In genomic region chr19:2385053-2385721, GRCh38 we compare ENCODE assay signal across 8 cellular contexts. TPM values are rescaled to one million over a fixed set of nuclear protein-coding genes. Genes with fewer than 3 reads are reported as not detected.
DNase-seq lines count a peak whose midpoint lies in the region; ATAC-seq and TF ChIP-seq lines count a peak whose summit lies in the region.

No MANE protein-coding gene starts in this region.

- no peak for TF ChIP-seq CTCF in activated CD8-positive, alpha-beta T cell treated with anti-CD3 and anti-CD28 coated beads for 36 hours (IDR thresholded peaks at IDR 0.05)

- DNase-seq in GF-D8 (lab: John Stamatoyannopoulos, UW) (peak; percentile 17), NCI-H146 treated with DMSO at 0.1 percent for 48 hours (lab: John Stamatoyannopoulos, UW; ENCODE audit: unreplicated experiment) (peak; percentile 75), kidney tubule cell (ENCODE audit: low spot score) (peak; percentile 94), activated gamma-delta T cell (lab: John Stamatoyannopoulos, UW) (no peak), OCI-M2 (lab: John Stamatoyannopoulos, UW; ENCODE audit: unreplicated experiment) (no peak)
- DNase-seq in activated CD8-positive, alpha-beta T cell treated with anti-CD3 and anti-CD28 coated beads for 36 hours: no peak

- intact Hi-C loops in activated CD8-positive, alpha-beta T cell treated with anti-CD3 and anti-CD28 coated beads for 36 hours (cut with micrococcal nuclease): no loop called here

- peaks cover 6% of the 10 kb centered on the region for H3K9me3 Mint-ChIP-seq in activated CD8-positive, alpha-beta T cell treated with anti-CD3 and anti-CD28 coated beads for 36 hours

- peak; percentile 49 for ATAC-seq in activated CD8-positive, alpha-beta T cell treated with anti-CD3 and anti-CD28 coated beads for 36 hours
- no peak for ATAC-seq in HG03039 (IDR thresholded peaks at IDR 0.05; ENCODE audit: unreplicated experiment)
- ATAC-seq in GM21447 (IDR thresholded peaks at IDR 0.05; ENCODE audit: unreplicated experiment): no peak

- CTCF ChIA-PET in activated CD8-positive, alpha-beta T cell treated with anti-CD3 and anti-CD28 coated beads for 36 hours (lab: Charles Lee): no interaction called here

- peaks cover 3% of the 10 kb centered on the region for H3K27me3 Mint-ChIP-seq in activated CD8-positive, alpha-beta T cell treated with anti-CD3 and anti-CD28 coated beads for 36 hours

- H3K4me1 Mint-ChIP-seq in activated CD8-positive, alpha-beta T cell treated with anti-CD3 and anti-CD28 coated beads for 36 hours (ENCODE audit: low read depth): peaks cover 3% of the 10 kb centered on the region

- H3K27ac Mint-ChIP-seq in activated CD8-positive, alpha-beta T cell treated with anti-CD3 and anti-CD28 coated beads for 36 hours: no peak overlapping the region

- no peaks in the 10 kb centered on the region for H3K36me3 Mint-ChIP-seq in activated CD8-positive, alpha-beta T cell treated with anti-CD3 and anti-CD28 coated beads for 36 hours (ENCODE audit: low read depth)

- H3K4me3 Mint-ChIP-seq in activated CD8-positive, alpha-beta T cell treated with anti-CD3 and anti-CD28 coated beads for 36 hours: no peak overlapping the region

- POLR2A ChIA-PET in activated CD8-positive, alpha-beta T cell treated with anti-CD3 and anti-CD28 coated beads for 36 hours (lab: Charles Lee): no interaction called here

RNA-seq across cellular contexts. Expression of gene TMPRSS9, which starts 25.1 kb away (rescaled TPM):
- total RNA-seq in activated CD8-positive, alpha-beta T cell treated with anti-CD3 and anti-CD28 coated beads for 36 hours: not detected

RNA-seq across cellular contexts. Expression of gene TIMM13, which starts 42.2 kb away (rescaled TPM):
- 100 to 1,000 TPM; 113 to 121 TPM for total RNA-seq in activated CD8-positive, alpha-beta T cell treated with anti-CD3 and anti-CD28 coated beads for 36 hours

RNA-seq across cellular contexts. Expression of gene SPPL2B, which starts 56.7 kb away (rescaled TPM):
- 10 to 100 TPM; 52.8 to 54.3 TPM for total RNA-seq in activated CD8-positive, alpha-beta T cell treated with anti-CD3 and anti-CD28 coated beads for 36 hours

RNA-seq across cellular contexts. Expression of gene LSM7, which starts 56.8 kb away (rescaled TPM):
- total RNA-seq in activated CD8-positive, alpha-beta T cell treated with anti-CD3 and anti-CD28 coated beads for 36 hours: 100 to 1,000 TPM; 154 to 162 TPM

Comparison
In these comparisons a context has a peak if more than half of its experiments do, and no peak if none do; other contexts are left out.
1. DNase-seq: peak in GF-D8 (single experiment), NCI-H146 treated with DMSO at 0.1 percent for 48 hours (single experiment) and kidney tubule cell (single experiment); none in activated CD8-positive, alpha-beta T cell treated with anti-CD3 and anti-CD28 coated beads for 36 hours (single experiment), activated gamma-delta T cell (single experiment) and OCI-M2 (single experiment).